In genomic region chr11:57741132-57742086, GRCh38 we compare ENCODE assay signal across 8 cellular contexts. TPM values are rescaled to one million over a fixed set of nuclear protein-coding genes. Genes with fewer than 3 reads are reported as not detected.
DNase-seq lines count a peak whose midpoint lies in the region; ATAC-seq and TF ChIP-seq lines count a peak whose summit lies in the region.

A gene with protein sequence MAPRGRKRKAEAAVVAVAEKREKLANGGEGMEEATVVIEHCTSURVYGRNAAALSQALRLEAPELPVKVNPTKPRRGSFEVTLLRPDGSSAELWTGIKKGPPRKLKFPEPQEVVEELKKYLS (plus strand): TSS chr11:57741491. CDS start chr11:57741596, 105 bp downstream.

- H3K79me2 ChIP-seq in parathyroid adenoma, result no peaks in the 10 kb centered on the region

- DNase-seq in GM12865 (ENCODE audit: low read depth), result peak; percentile 99
- peak; percentile 95 for DNase-seq in NCI-H1417 treated with DMSO at 0.1 percent for 48 hours (lab: John Stamatoyannopoulos, UW)
- peak; percentile 98 for DNase-seq in SW480 (ENCODE audit: low spot score)
- DNase-seq in adipocyte (ENCODE audit: low read depth), result peak; percentile 98
- peak; percentile 97 to 99 for DNase-seq in cardiac muscle cell (ENCODE audit: low read depth in 1 of 2, low spot score in 1 of 2)
- DNase-seq in tibial nerve (ENCODE audit: low spot score in 2 of 2), result peak; percentile 88

- H3K9ac ChIP-seq in adipocyte (ENCODE audit: low read length) (peak within 1 kb of the TSS; percentile 98), parathyroid adenoma (peak within 1 kb of the TSS; percentile 69)

- no peak for TF ChIP-seq CTCF in GM12865 (IDR thresholded peaks at IDR 0.05; ENCODE audit: insufficient read depth, low read depth, low read length, missing control alignments)
- no peak for TF ChIP-seq CTCF in cardiac muscle cell (IDR thresholded peaks at IDR 0.05; ENCODE audit: low read depth, low read length)
- no peak for TF ChIP-seq CTCF in parathyroid adenoma (IDR thresholded peaks at IDR 0.05)
- peak in 1 of 5 experiments; percentile 37 for TF ChIP-seq CTCF in tibial nerve (IDR thresholded peaks at IDR 0.05)

- H3K27ac ChIP-seq in cardiac muscle cell (peak within 1 kb of the TSS; percentile 99), parathyroid adenoma (peak within 1 kb of the TSS; percentile 85), tibial nerve (peak within 1 kb of the TSS; percentile 29 to 95 (median 94))

- WGBS in tibial nerve, 2 donors, result 0 to 1% methylated on average over 52 to 54 of the region's 75 CpGs

- ATAC-seq in HG02763 (IDR thresholded peaks at IDR 0.05; ENCODE audit: unreplicated experiment), result peak; percentile 91

- TF ChIP-seq POLR2A in tibial nerve (IDR thresholded peaks at IDR 0.05), result peak in 1 of 2 donors; percentile 81

- peak within 1 kb of the TSS; percentile 82 for H3K4me3 ChIP-seq in GM12865 (ENCODE audit: low read depth, low read length)
- H3K4me3 ChIP-seq in adipocyte (ENCODE audit: low read length), result peak within 1 kb of the TSS; percentile 98
- peak within 1 kb of the TSS; percentile 88 for H3K4me3 ChIP-seq in cardiac muscle cell
- peak within 1 kb of the TSS; percentile 68 for H3K4me3 ChIP-seq in parathyroid adenoma (ENCODE audit: low read depth, low read length)
- H3K4me3 ChIP-seq in tibial nerve, result peak within 1 kb of the TSS; percentile 50 to 92 (median 78)

- H2AFZ ChIP-seq in parathyroid adenoma, result peak within 1 kb of the TSS; percentile 91

- H3K4me1 ChIP-seq in adipocyte (ENCODE audit: control insufficient read depth, insufficient read depth, low read length) (peaks cover 42% of the 10 kb centered on the region), cardiac muscle cell (ENCODE audit: low read depth) (peaks cover 9% of the 10 kb centered on the region), parathyroid adenoma (no peaks in the 10 kb centered on the region), tibial nerve (peaks cover 0 to 28% (median 9%) of the 10 kb centered on the region in 4 donors)

- H3K4me2 ChIP-seq in parathyroid adenoma (ENCODE audit: low read length), result peak within 1 kb of the TSS; percentile 84

- H3K27me3 ChIP-seq in adipocyte (replicated peaks; ENCODE audit: control insufficient read depth, insufficient read depth, low read length) (no peaks in the 10 kb centered on the region), cardiac muscle cell (no peaks in the 10 kb centered on the region), parathyroid adenoma (ENCODE audit: control insufficient read depth, insufficient read depth, low read length) (no peaks in the 10 kb centered on the region), tibial nerve (no peaks in the 10 kb centered on the region)

- peaks cover 59% of the 10 kb centered on the region for H3K36me3 ChIP-seq in adipocyte (ENCODE audit: control insufficient read depth, insufficient read depth, low read length, severe bottlenecking)
- peaks cover 19% of the 10 kb centered on the region for H3K36me3 ChIP-seq in cardiac muscle cell
- no peaks in the 10 kb centered on the region for H3K36me3 ChIP-seq in parathyroid adenoma (ENCODE audit: control insufficient read depth, insufficient read depth, low read length)
- peaks cover 0 to 65% (median 7%) of the 10 kb centered on the region in 3 donors for H3K36me3 ChIP-seq in tibial nerve

- TF ChIP-seq EP300 in tibial nerve (IDR thresholded peaks at IDR 0.05), result peak; percentile 51 to 95

- H3K9me3 ChIP-seq in adipocyte (ENCODE audit: control insufficient read depth, low read length), result no peaks in the 10 kb centered on the region
- no peaks in the 10 kb centered on the region for H3K9me3 ChIP-seq in cardiac muscle cell (ENCODE audit: low read depth)
- H3K9me3 ChIP-seq in parathyroid adenoma (ENCODE audit: control insufficient read depth, low read length), result no peaks in the 10 kb centered on the region
- no peaks in the 10 kb centered on the region for H3K9me3 ChIP-seq in tibial nerve

RNA-seq across cellular contexts. Expression of the gene that starts here (rescaled TPM):
- total RNA-seq in cardiac muscle cell, result 311 and 358 TPM in 2 replicates
- 257 and 289 TPM in 2 replicates for polyA plus RNA-seq in cardiac muscle cell
- 100 to 1,000 TPM in 3 of 4 donors, 10 to 100 TPM in 1; 78.1 to 146 (median 118) TPM for total RNA-seq in tibial nerve

Comparison
In these comparisons a context has a peak if more than half of its experiments do, and no peak if none do; other contexts are left out.
1. Peak in every context shown above with its lines: DNase-seq, ATAC-seq, H3K4me3 ChIP-seq and H3K27ac ChIP-seq.